1 cellular context compared by ENCODE assay signal in the genomic region with DNA sequence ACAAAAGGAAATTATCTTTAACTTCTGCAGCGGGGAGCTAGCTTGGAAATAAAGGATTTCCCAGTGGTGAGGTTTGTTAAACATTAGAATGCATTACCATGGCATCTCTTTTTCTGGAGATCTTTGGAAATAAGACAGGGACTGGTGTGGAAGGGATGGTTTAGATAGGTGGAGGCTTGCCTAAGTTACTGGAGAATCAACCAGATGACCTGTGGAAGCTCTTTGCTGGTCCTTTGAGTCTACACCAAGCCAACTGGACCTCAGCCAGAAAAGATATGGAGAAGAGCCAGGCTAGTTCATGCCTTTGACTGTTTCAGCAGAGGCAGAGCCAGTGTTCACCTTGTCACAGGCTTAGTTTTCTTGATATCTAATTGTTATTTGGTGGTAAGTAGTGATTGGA.
TF ChIP-seq lines count a peak whose summit lies in the region.

No MANE protein-coding gene starts in this region.

TF ChIP-seq in SK-N-SH, 30 proteins besides CTCF, POLR2A, EP300 and RAD21 (continued from another document):
- TF ChIP-seq, protein P1, sequence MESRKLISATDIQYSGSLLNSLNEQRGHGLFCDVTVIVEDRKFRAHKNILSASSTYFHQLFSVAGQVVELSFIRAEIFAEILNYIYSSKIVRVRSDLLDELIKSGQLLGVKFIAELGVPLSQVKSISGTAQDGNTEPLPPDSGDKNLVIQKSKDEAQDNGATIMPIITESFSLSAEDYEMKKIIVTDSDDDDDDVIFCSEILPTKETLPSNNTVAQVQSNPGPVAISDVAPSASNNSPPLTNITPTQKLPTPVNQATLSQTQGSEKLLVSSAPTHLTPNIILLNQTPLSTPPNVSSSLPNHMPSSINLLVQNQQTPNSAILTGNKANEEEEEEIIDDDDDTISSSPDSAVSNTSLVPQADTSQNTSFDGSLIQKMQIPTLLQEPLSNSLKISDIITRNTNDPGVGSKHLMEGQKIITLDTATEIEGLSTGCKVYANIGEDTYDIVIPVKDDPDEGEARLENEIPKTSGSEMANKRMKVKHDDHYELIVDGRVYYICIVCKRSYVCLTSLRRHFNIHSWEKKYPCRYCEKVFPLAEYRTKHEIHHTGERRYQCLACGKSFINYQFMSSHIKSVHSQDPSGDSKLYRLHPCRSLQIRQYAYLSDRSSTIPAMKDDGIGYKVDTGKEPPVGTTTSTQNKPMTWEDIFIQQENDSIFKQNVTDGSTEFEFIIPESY (IDR thresholded peaks at IDR 0.05; ENCODE audit: borderline replicate concordance, low read depth) = no peak
- TF ChIP-seq FOSL2 (IDR thresholded peaks at IDR 0.05; ENCODE audit: borderline replicate concordance, low read depth) (no peak), MXI1 (IDR thresholded peaks at IDR 0.05; ENCODE audit: low read depth, low read length) (no peak)
